1 cellular context compared by ENCODE assay signal in the genomic region with DNA sequence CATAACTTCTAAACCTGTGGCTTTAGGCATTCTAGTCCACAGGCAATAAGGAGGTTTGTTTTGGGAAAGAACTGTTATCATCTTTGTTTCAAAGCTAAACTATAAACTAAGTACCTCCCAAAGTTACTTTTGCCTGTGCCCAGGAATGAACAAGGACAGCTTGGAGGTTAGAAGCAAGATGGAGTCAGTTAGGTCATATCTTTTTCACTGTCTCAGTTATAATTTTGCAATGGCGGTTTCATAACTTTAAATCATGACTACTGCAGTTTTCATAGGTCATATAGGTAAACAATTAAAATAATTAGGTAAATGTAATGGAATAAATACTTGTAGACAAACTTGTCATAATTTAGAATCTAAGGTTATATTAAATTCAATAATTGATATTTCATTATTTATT. TPM values are rescaled to one million over a fixed set of nuclear protein-coding genes. Genes with fewer than 3 reads are reported as not detected.
"Had no signal": no experiment of that assay in that cellular context is flagged by ENCODE, and none has a peak within 500 bp of the region (broad histone marks: within the 10 kb centered on the region; RNA-seq: fewer than 3 reads in every experiment).

No MANE protein-coding gene starts in this region.

RNA-seq across cellular contexts. Expression of gene DNAI4, which starts 9.5 kb away (rescaled TPM):
- total RNA-seq: ascending aorta had no signal
